20 cellular contexts compared by ENCODE assay signal in genomic region chr14:105884808-105885281, GRCh38.
A peak's percentile ranks its signal among the peaks of the same experiment; 100 is the strongest.
DNase-seq lines count a peak whose midpoint lies in the region; ATAC-seq, FAIRE-seq and TF ChIP-seq lines count a peak whose summit lies in the region.
"Had no signal": no experiment of that assay in that cellular context is flagged by ENCODE, and none has a peak within 500 bp of the region (broad histone marks: within the 10 kb centered on the region; RNA-seq: fewer than 3 reads in every experiment).

No MANE protein-coding gene starts in this region.

- H3K4me3 Mint-ChIP-seq in activated T-cell treated with anti-CD3 and anti-CD28 coated beads, Interleukin-2, amount 50 U/mL, for 24 hours, result no peak overlapping the region
- no peak overlapping the region for H3K4me3 Mint-ChIP-seq in activated T-cell treated with anti-CD3 and anti-CD28 coated beads, Interleukin-2, amount 50 U/mL, for 72 hours
- H3K4me3 Mint-ChIP-seq: CD4-positive, CD25-positive, alpha-beta regulatory T cell had no signal

- 44 to 72% (median 65%) methylated on average over 7 to 13 of the region's 13 CpGs for WGBS in spleen, 5 donors

- intact Hi-C loops in kidney (cut with DNase I), result no loop called here
- intact Hi-C loops in spleen (cut with DNase I; ENCODE audit: low total_unique reads), result no loop called here

- no peaks in the 10 kb centered on the region for H3K36me3 Mint-ChIP-seq in activated T-cell treated with anti-CD3 and anti-CD28 coated beads, Interleukin-2, amount 50 U/mL, for 24 hours (ENCODE audit: low read depth)
- no peaks in the 10 kb centered on the region for H3K36me3 Mint-ChIP-seq in activated T-cell treated with anti-CD3 and anti-CD28 coated beads, Interleukin-2, amount 50 U/mL, for 72 hours (ENCODE audit: insufficient read depth in 2 of 2)
- H3K36me3 Mint-ChIP-seq: CD4-positive, CD25-positive, alpha-beta regulatory T cell had no signal

- H3K4me1 ChIP-seq in kidney (ENCODE audit: control insufficient read depth in 1 of 2, insufficient read depth in 1 of 2, low read depth in 1 of 2, low read length in 2 of 2) (no peaks in the 10 kb centered on the region), spleen (peaks cover 0 to 2% (median 0%) of the 10 kb centered on the region in 6 donors)
- H3K4me1 ChIP-seq: breast epithelium, gastroesophageal sphincter, pancreas had no signal

- H3K27ac ChIP-seq in kidney (ENCODE audit: low read depth in 2 of 2, low read length in 2 of 2) (no peak overlapping the region), spleen (peak overlapping the region in 1 of 8 donors; percentile 17)
- H3K27ac ChIP-seq: breast epithelium, dorsolateral prefrontal cortex, gastroesophageal sphincter, pancreas, thoracic aorta, VCaP had no signal

- H3K9me3 ChIP-seq in kidney (ENCODE audit: control insufficient read depth in 1 of 2, low read length in 2 of 2) (no peaks in the 10 kb centered on the region), spleen (no peaks in the 10 kb centered on the region), MG63 (no peaks in the 10 kb centered on the region)
- H3K9me3 ChIP-seq: pancreas, thoracic aorta had no signal

- no peak for ATAC-seq in activated T-cell treated with anti-CD3 and anti-CD28 coated beads, Interleukin-2, amount 50 U/mL, for 72 hours (replicated peaks in 1 of 2)
- ATAC-seq: gastroesophageal sphincter, pancreas had no signal

- H3K9me3 Mint-ChIP-seq in activated T-cell treated with anti-CD3 and anti-CD28 coated beads, Interleukin-2, amount 50 U/mL, for 24 hours, result no peaks in the 10 kb centered on the region
- no peaks in the 10 kb centered on the region for H3K9me3 Mint-ChIP-seq in activated T-cell treated with anti-CD3 and anti-CD28 coated beads, Interleukin-2, amount 50 U/mL, for 72 hours
- H3K9me3 Mint-ChIP-seq: CD4-positive, CD25-positive, alpha-beta regulatory T cell had no signal

- peaks cover 9% of the 10 kb centered on the region for H3K27me3 Mint-ChIP-seq in activated T-cell treated with anti-CD3 and anti-CD28 coated beads, Interleukin-2, amount 50 U/mL, for 24 hours
- peaks cover 7% of the 10 kb centered on the region for H3K27me3 Mint-ChIP-seq in activated T-cell treated with anti-CD3 and anti-CD28 coated beads, Interleukin-2, amount 50 U/mL, for 72 hours (ENCODE audit: low read depth)

- H3K27ac Mint-ChIP-seq in activated T-cell treated with anti-CD3 and anti-CD28 coated beads, Interleukin-2, amount 50 U/mL, for 24 hours, result no peak overlapping the region
- no peak overlapping the region for H3K27ac Mint-ChIP-seq in activated T-cell treated with anti-CD3 and anti-CD28 coated beads, Interleukin-2, amount 50 U/mL, for 72 hours
- H3K27ac Mint-ChIP-seq: CD4-positive, CD25-positive, alpha-beta regulatory T cell had no signal

- no peaks in the 10 kb centered on the region for H3K36me3 ChIP-seq in kidney (ENCODE audit: control insufficient read depth in 1 of 2, insufficient read depth in 2 of 2, low read length in 2 of 2)
- no peaks in the 10 kb centered on the region for H3K36me3 ChIP-seq in spleen
- H3K36me3 ChIP-seq in MG63, result no peaks in the 10 kb centered on the region
- H3K36me3 ChIP-seq: breast epithelium, gastroesophageal sphincter, pancreas, thoracic aorta had no signal

- peak; percentile 24 for DNase-seq in activated T-cell treated with anti-CD3 and anti-CD28 coated beads, Interleukin-2, amount 50 U/mL, for 24 hours
- no peak for DNase-seq in activated T-cell treated with anti-CD3 and anti-CD28 coated beads, Interleukin-2, amount 50 U/mL, for 72 hours
- DNase-seq in GM10266 (ENCODE audit: extremely low spot score) (peak; percentile 6), kidney (peak; percentile 43), spleen (peak; percentile 44), inferior parietal cortex (ENCODE audit: extremely low spot score) (no peak), MG63 (no peak), anterior cingulate cortex (lab: John Stamatoyannopoulos, UW) (no peak)
- DNase-seq: Karpas-422, NCI-H1105, NCI-H2171, SHP77 treated with DMSO at 0.1 percent for 48 hours had no signal

- no peak for TF ChIP-seq POLR2A in spleen (IDR thresholded peaks at IDR 0.05)

- H3K4me1 Mint-ChIP-seq in activated T-cell treated with anti-CD3 and anti-CD28 coated beads, Interleukin-2, amount 50 U/mL, for 24 hours (ENCODE audit: low read depth), result peaks cover 21% of the 10 kb centered on the region
- no peaks in the 10 kb centered on the region for H3K4me1 Mint-ChIP-seq in activated T-cell treated with anti-CD3 and anti-CD28 coated beads, Interleukin-2, amount 50 U/mL, for 72 hours (ENCODE audit: low read depth)

- H3K9ac ChIP-seq in kidney (ENCODE audit: low read length in 2 of 2), result no peak overlapping the region

- peaks cover 0 to 13% (median 0%) of the 10 kb centered on the region in 7 donors for H3K27me3 ChIP-seq in spleen (replicated peaks in 1 of 7)
- no peaks in the 10 kb centered on the region for H3K27me3 ChIP-seq in MG63
- H3K27me3 ChIP-seq: pancreas had no signal

- no peak for FAIRE-seq in kidney (lab: Jason Lieb, UNC)
- FAIRE-seq: pancreas had no signal

- TF ChIP-seq CTCF in GM10266 (IDR thresholded peaks at IDR 0.05; ENCODE audit: control insufficient read depth, insufficient read depth, low read depth, missing control alignments), result no peak
- no peak for TF ChIP-seq CTCF in kidney (IDR thresholded peaks at IDR 0.05; ENCODE audit: borderline replicate concordance, extremely low read depth, insufficient read depth)
- no peak for TF ChIP-seq CTCF in spleen (IDR thresholded peaks at IDR 0.05 in 8 of 11, conservative IDR thresholded peaks at IDR 0.05 in 3 of 11)

- H3K4me3 ChIP-seq in kidney (ENCODE audit: low read length in 2 of 2) (no peak overlapping the region), spleen (peak overlapping the region in 1 of 8 donors; percentile 44), MG63 (no peak overlapping the region)
- H3K4me3 ChIP-seq: breast epithelium, dorsolateral prefrontal cortex, gastroesophageal sphincter, pancreas, skin epidermis, thoracic aorta had no signal

Comparison
In these comparisons a context has a peak if more than half of its experiments do, and no peak if none do; other contexts are left out.
1. DNase-seq: peak in activated T-cell treated with anti-CD3 and anti-CD28 coated beads, Interleukin-2, amount 50 U/mL, for 24 hours (single experiment), GM10266 (single experiment), kidney (single experiment) and spleen (single experiment); none in activated T-cell treated with anti-CD3 and anti-CD28 coated beads, Interleukin-2, amount 50 U/mL, for 72 hours (0 of 2), inferior parietal cortex (single experiment), MG63 (single experiment) and anterior cingulate cortex (0 of 58).